Comparison of ENCODE assay signal across 8 cellular contexts in genomic region chr1:109281680-109282496, GRCh38. TPM values are rescaled to one million over a fixed set of nuclear protein-coding genes. Genes with fewer than 3 reads are reported as not detected.
DNase-seq lines count a peak whose midpoint lies in the region; ATAC-seq and TF ChIP-seq lines count a peak whose summit lies in the region.

No MANE protein-coding gene starts in this region.

- peak overlapping the region; percentile 70; the same call in 1 of the 2 replicates for H3K9ac ChIP-seq in KMS-11

- H3K27me3 ChIP-seq in BE2C = no peaks in the 10 kb centered on the region
- no peaks in the 10 kb centered on the region for H3K27me3 ChIP-seq in KMS-11 (ENCODE audit: insufficient read depth, low read depth)
- no peaks in the 10 kb centered on the region for H3K27me3 ChIP-seq in brain microvascular endothelial cell (replicated peaks)

- peak overlapping the region; percentile 84 for H2AFZ ChIP-seq in KMS-11 (ENCODE audit: low read depth)

- H3K27ac ChIP-seq in KMS-11 (no peak overlapping the region), brain microvascular endothelial cell (no peak overlapping the region)

- ATAC-seq in GM21528 (IDR thresholded peaks at IDR 0.05; ENCODE audit: low FRiP score, unreplicated experiment) (no peak), HG02588 (IDR thresholded peaks at IDR 0.05; ENCODE audit: unreplicated experiment) (no peak), HG03342 (IDR thresholded peaks at IDR 0.05; ENCODE audit: unreplicated experiment) (no peak)

- no peaks in the 10 kb centered on the region for H4K20me1 ChIP-seq in KMS-11 (ENCODE audit: insufficient read depth)

- H3K9me3 ChIP-seq in BE2C = no peaks in the 10 kb centered on the region

- TF ChIP-seq CTCF in BE2C (IDR thresholded peaks at IDR 0.05; ENCODE audit: low read depth, low read length) (no peak), KMS-11 (conservative IDR thresholded peaks at IDR 0.05; ENCODE audit: low read depth, low read length) (no peak), brain microvascular endothelial cell (IDR thresholded peaks at IDR 0.05; ENCODE audit: low read depth, low read length, missing control alignments) (no peak)

- H3K4me1 ChIP-seq in BE2C = peaks cover 8% of the 10 kb centered on the region
- H3K4me1 ChIP-seq in KMS-11 (ENCODE audit: low read depth, poor library complexity, severe bottlenecking) = peaks cover 38% of the 10 kb centered on the region

- in situ Hi-C loops in brain microvascular endothelial cell (cut with HindIII; ENCODE audit: low pct_ligation_motif_present, low sequenced_read_pairs) = no loop called here

- H3K36me3 ChIP-seq in BE2C (peaks cover 7% of the 10 kb centered on the region; the same call in 1 of the 2 replicates), KMS-11 (ENCODE audit: insufficient read depth) (no peaks in the 10 kb centered on the region), brain microvascular endothelial cell (replicated peaks) (peaks cover 2% of the 10 kb centered on the region)

- DNase-seq in BE2C (no peak), brain microvascular endothelial cell (no peak), midbrain (lab: John Stamatoyannopoulos, UW) (peak; percentile 44), NCI-H446 (lab: John Stamatoyannopoulos, UW) (no peak)

- H3K79me2 ChIP-seq in KMS-11 (ENCODE audit: insufficient read depth, low read depth) = no peaks in the 10 kb centered on the region

- H3K4me3 ChIP-seq in BE2C (ENCODE audit: low read depth, low read length) = peak overlapping the region; percentile 91
- H3K4me3 ChIP-seq in KMS-11 (IDR thresholded peaks at IDR 0.05; ENCODE audit: insufficient read depth, low read depth, low read length) = peak overlapping the region; percentile 98
- peak overlapping the region; percentile 85 for H3K4me3 ChIP-seq in brain microvascular endothelial cell (ENCODE audit: low read depth, low read length)

- peak overlapping the region; percentile 89 for H3K4me2 ChIP-seq in KMS-11

RNA-seq across cellular contexts. Expression of gene PSRC1, which starts 1.1 kb away (rescaled TPM):
- 6.6 TPM for polyA plus RNA-seq in BE2C (2012; ENCODE audit: insufficient read depth, insufficient read length, low read depth)

RNA-seq across cellular contexts. Expression of gene MYBPHL, which starts 24.9 kb away (rescaled TPM):
- 0.66 TPM for polyA plus RNA-seq in BE2C (2012; ENCODE audit: insufficient read depth, insufficient read length, low read depth)

RNA-seq across cellular contexts. Expression of gene CELSR2, which starts 32.5 kb away (rescaled TPM):
- 39.5 TPM for polyA plus RNA-seq in BE2C (2012; ENCODE audit: insufficient read depth, insufficient read length, low read depth)
